ENCODE assay signal across 1 cellular context in the genomic region with DNA sequence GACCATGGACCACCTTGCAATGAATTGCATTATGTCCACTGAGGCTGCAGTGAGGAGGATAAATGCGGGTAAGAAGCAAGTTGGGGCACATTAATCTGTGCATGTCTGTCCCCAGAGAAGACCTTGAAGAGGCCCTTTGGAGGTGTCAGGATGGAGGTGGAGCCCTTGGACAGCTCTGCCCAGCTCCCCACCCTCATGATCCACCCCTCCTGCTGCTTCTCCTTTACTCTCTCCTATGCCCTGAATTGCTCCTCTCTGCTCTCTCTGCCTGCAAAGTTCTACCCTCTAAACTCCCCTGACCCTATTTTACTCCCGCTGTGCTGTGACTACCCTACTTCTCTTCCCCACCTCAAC.
TF ChIP-seq lines count a peak whose summit lies in the region.

No MANE protein-coding gene starts in this region.

TF ChIP-seq in SK-N-SH, 30 proteins besides CTCF, POLR2A, EP300 and RAD21 (continued from another document):
- TF ChIP-seq ZBTB33 (IDR thresholded peaks at IDR 0.05; ENCODE audit: borderline replicate concordance, low read depth): no peak
- no peak for TF ChIP-seq RXRA (IDR thresholded peaks at IDR 0.05; ENCODE audit: borderline replicate concordance, low read depth)
- TF ChIP-seq JUND (IDR thresholded peaks at IDR 0.05): no peak
